8 cellular contexts compared by ENCODE assay signal in the genomic region with DNA sequence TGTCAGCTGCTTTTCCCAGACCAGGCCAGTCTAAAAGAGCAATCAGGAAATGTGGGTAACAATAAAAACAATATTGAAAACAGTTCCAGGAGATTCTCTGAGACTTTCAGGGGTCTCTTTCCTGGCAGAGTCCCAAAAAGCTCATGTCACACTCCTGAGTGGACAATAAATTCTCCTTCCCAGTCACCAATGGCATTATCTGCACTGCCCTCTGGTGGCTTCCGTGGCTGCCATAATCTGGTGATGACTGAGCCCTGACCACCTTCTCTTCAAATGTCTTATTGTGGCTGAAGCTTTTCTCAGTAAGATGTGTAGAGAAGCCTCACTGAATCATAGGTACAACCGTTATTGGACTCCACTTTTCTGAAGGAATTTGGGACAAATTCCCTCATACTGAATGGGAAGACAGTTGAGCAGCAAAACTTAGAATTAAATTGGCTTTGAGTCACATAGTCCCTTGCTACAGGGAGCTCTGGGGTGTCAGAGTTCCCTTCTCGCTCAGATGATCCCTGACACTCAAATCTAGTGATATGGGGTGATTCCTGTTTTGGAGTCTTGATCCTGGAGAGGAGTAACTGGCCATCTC. TPM values are rescaled to one million over a fixed set of nuclear protein-coding genes. Genes with fewer than 3 reads are reported as not detected.
DNase-seq lines count a peak whose midpoint lies in the region; ATAC-seq, FAIRE-seq and TF ChIP-seq lines count a peak whose summit lies in the region.

No MANE protein-coding gene starts in this region.

- no peak overlapping the region for H3K27ac Mint-ChIP-seq in naive B cell

- H3K4me3 Mint-ChIP-seq in naive B cell: no peak overlapping the region

- CTCF ChIA-PET in AG04449 (lab: Yijun Ruan, JAX): interaction anchor here (0.7 to 2.0 kb wide), 12 partner anchors 14 to 1619 kb away, joined by 3 to 8 read pairs (median 4); no protein-coding TSS in a partner anchor

- H3K4me3 ChIP-seq in AG04449 (ENCODE audit: low read depth, low read length): no peak overlapping the region

- H3K9me3 Mint-ChIP-seq in naive B cell: peaks cover 0 to 1% (median 0%) of the 10 kb centered on the region in 7 donors

- no peaks in the 10 kb centered on the region for H3K36me3 Mint-ChIP-seq in naive B cell

- FAIRE-seq in GM12892 (lab: Jason Lieb, UNC): peak; percentile 90

- no peak for DNase-seq in AG04449 (ENCODE audit: low read depth, low spot score)
- no peak for DNase-seq in GM12892 (ENCODE audit: insufficient read length)
- DNase-seq in SW480 (ENCODE audit: low spot score): peak; percentile 22
- peak; percentile 54 for DNase-seq in dermis blood vessel endothelial cell
- DNase-seq in naive B cell: peak; percentile 25
- DNase-seq in SHP77 treated with DMSO at 0.1 percent for 48 hours (lab: John Stamatoyannopoulos, UW): no peak
- no peak for DNase-seq in NCI-H446 treated with DMSO at 0.1 percent for 48 hours (lab: John Stamatoyannopoulos, UW)

- peak; percentile 74 for ATAC-seq in HG03108 (IDR thresholded peaks at IDR 0.05; ENCODE audit: unreplicated experiment)
- peak in 1 of 2 donors; percentile 58 for ATAC-seq in naive B cell (ENCODE audit: low read depth in 2 of 2)

- peak; percentile 56 for TF ChIP-seq CTCF in AG04449 (IDR thresholded peaks at IDR 0.05; ENCODE audit: insufficient read depth, low read length, missing control alignments)

- POLR2A ChIA-PET in AG04449 (lab: Yijun Ruan, JAX): no interaction called here

- TF ChIP-seq POLR2A in GM12892 (IDR thresholded peaks at IDR 0.05; ENCODE audit: low read depth, low read length): no peak

- H3K4me1 Mint-ChIP-seq in naive B cell: peaks cover 0 to 13% (median 4%) of the 10 kb centered on the region in 3 donors

- peaks cover 9 to 38% (median 31%) of the 10 kb centered on the region in 3 donors for H3K27me3 Mint-ChIP-seq in naive B cell

RNA-seq across cellular contexts. Expression of a gene that starts 24.4 kb away (rescaled TPM):
- 4.5 TPM for polyA plus RNA-seq in GM12892 (2012; ENCODE audit: missing spikeins)
- total RNA-seq in dermis blood vessel endothelial cell: under 0.01 and 0.14 TPM in 2 replicates
- 1 to 10 TPM in 3 of 6 donors, under 1 TPM in 1, not detected in 2; 0.13 to 1.5 (median 1.3) TPM for polyA plus RNA-seq in naive B cell (ENCODE audit: low read depth in 6 of 6)

Comparison
In these comparisons a context has a peak if more than half of its experiments do, and no peak if none do; other contexts are left out.
1. DNase-seq: peak in SW480 (single experiment), dermis blood vessel endothelial cell (single experiment) and naive B cell (single experiment); none in AG04449 (single experiment), GM12892 (single experiment), SHP77 treated with DMSO at 0.1 percent for 48 hours (single experiment) and NCI-H446 treated with DMSO at 0.1 percent for 48 hours (single experiment).